In genomic region chr7:84790873-84791272, GRCh38 we compare ENCODE assay signal across 24 cellular contexts.
DNase-seq lines count a peak whose midpoint lies in the region; ATAC-seq and TF ChIP-seq lines count a peak whose summit lies in the region.
"Had no signal": no experiment of that assay in that cellular context is flagged by ENCODE, and none has a peak within 500 bp of the region (broad histone marks: within the 10 kb centered on the region; RNA-seq: fewer than 3 reads in every experiment).

No MANE protein-coding gene starts in this region.

- H3K27ac Mint-ChIP-seq in activated naive CD4-positive, alpha-beta T cell treated with anti-CD3 and anti-CD28 coated beads, Interleukin-2, amount 50 U/mL, for 72 hours, result no peak overlapping the region
- H3K27ac Mint-ChIP-seq: CD14-positive monocyte, nephron had no signal

- no peak for TF ChIP-seq CTCF in fibroblast of lung (conservative IDR thresholded peaks at IDR 0.05 in 1 of 2, IDR thresholded peaks at IDR 0.05 in 1 of 2; ENCODE audit: low read depth in 1 of 2, low read length in 2 of 2)

- H3K79me2 ChIP-seq in fibroblast of lung (ENCODE audit: control insufficient read depth, insufficient read depth, low read length), result no peaks in the 10 kb centered on the region

- no peak overlapping the region for H3K4me3 ChIP-seq in fibroblast of lung (replicated peaks in 1 of 4; ENCODE audit: control extremely low read depth in 1 of 4, insufficient read depth in 1 of 4, low read depth in 3 of 4, low read length in 4 of 4)
- H3K4me3 ChIP-seq in skeletal muscle satellite cell (ENCODE audit: low read length), result no peak overlapping the region
- H3K4me3 ChIP-seq: esophagus muscularis mucosa had no signal

- no peaks in the 10 kb centered on the region for H3K36me3 Mint-ChIP-seq in activated naive CD4-positive, alpha-beta T cell treated with anti-CD3 and anti-CD28 coated beads, Interleukin-2, amount 50 U/mL, for 72 hours
- H3K36me3 Mint-ChIP-seq: CD14-positive monocyte had no signal

- no peaks in the 10 kb centered on the region for H4K20me1 ChIP-seq in fibroblast of lung (ENCODE audit: control insufficient read depth, extremely low read depth, insufficient read depth, low read length)

- H2AFZ ChIP-seq in fibroblast of lung (ENCODE audit: low read length), result no peak overlapping the region

- no peak for ATAC-seq in GM21447 (IDR thresholded peaks at IDR 0.05; ENCODE audit: unreplicated experiment)
- no peak for ATAC-seq in activated naive CD4-positive, alpha-beta T cell treated with anti-CD3 and anti-CD28 coated beads, Interleukin-2, amount 50 U/mL, for 72 hours
- ATAC-seq in activated CD4-positive, CD25-positive, alpha-beta regulatory T cell treated with anti-CD3 and anti-CD28 coated beads, Interleukin-2, amount 50 U/mL, for 24 hours, result no peak
- ATAC-seq: HCT116 had no signal

- H3K4me1 ChIP-seq in fibroblast of lung (ENCODE audit: control insufficient read depth, extremely low read depth, insufficient read depth, low read length), result peaks cover 4% of the 10 kb centered on the region
- peaks cover 16% of the 10 kb centered on the region for H3K4me1 ChIP-seq in skeletal muscle satellite cell (ENCODE audit: control insufficient read depth, insufficient read depth, low read length)

- H3K36me3 ChIP-seq in fibroblast of lung (ENCODE audit: control insufficient read depth, insufficient read depth, low read length) (no peaks in the 10 kb centered on the region), skeletal muscle satellite cell (ENCODE audit: insufficient read depth, low read length) (no peaks in the 10 kb centered on the region)
- H3K36me3 ChIP-seq: esophagus muscularis mucosa had no signal

- H3K27ac ChIP-seq in fibroblast of lung (ENCODE audit: insufficient read depth, low read length), result no peak overlapping the region
- H3K27ac ChIP-seq: esophagus muscularis mucosa had no signal

- H3K9me3 Mint-ChIP-seq in activated naive CD4-positive, alpha-beta T cell treated with anti-CD3 and anti-CD28 coated beads, Interleukin-2, amount 50 U/mL, for 72 hours, result no peaks in the 10 kb centered on the region

- H3K9me3 ChIP-seq in fibroblast of lung (ENCODE audit: control insufficient read depth, insufficient read depth, low read depth, low read length) (no peaks in the 10 kb centered on the region), skeletal muscle satellite cell (replicated peaks; ENCODE audit: low read length) (no peaks in the 10 kb centered on the region)
- H3K9me3 ChIP-seq: esophagus muscularis mucosa had no signal

- no peaks in the 10 kb centered on the region for H3K27me3 ChIP-seq in fibroblast of lung (ENCODE audit: control insufficient read depth, insufficient read depth, low read length)
- no peaks in the 10 kb centered on the region for H3K27me3 ChIP-seq in skeletal muscle satellite cell (ENCODE audit: control insufficient read depth, insufficient read depth, low read length)
- H3K27me3 ChIP-seq: esophagus muscularis mucosa had no signal

- H3K9ac ChIP-seq in fibroblast of lung (ENCODE audit: insufficient read depth, low read length) (no peak overlapping the region), skeletal muscle satellite cell (ENCODE audit: low read depth, low read length) (peak overlapping the region; percentile 29)

- H3K4me2 ChIP-seq in fibroblast of lung (ENCODE audit: extremely low read depth, insufficient read depth, low read length) (peak overlapping the region; percentile 10), skeletal muscle satellite cell (ENCODE audit: low read length) (peak overlapping the region; percentile 50)

- DNase-seq in GM04504 (ENCODE audit: low read depth) (peak; percentile 62), NOMO-1 treated with DMSO at 0.1 percent for 48 hours (lab: John Stamatoyannopoulos, UW; ENCODE audit: unreplicated experiment) (peak; percentile 94), fibroblast of lung (ENCODE audit: low read depth in 2 of 2) (peak; percentile 18 to 91), Ammon's horn (ENCODE audit: low spot score) (no peak)
- DNase-seq in activated naive CD4-positive, alpha-beta T cell treated with anti-CD3 and anti-CD28 coated beads, Interleukin-2, amount 50 U/mL, for 72 hours (ENCODE audit: low spot score in 2 of 2), result no peak
- DNase-seq: activated CD4-positive, alpha-beta T cell treated with anti-CD3 and anti-CD28 coated beads, Interleukin-2, amount 50 U/mL, for 1 hour; activated gamma-delta T cell treated with Interleukin-2 at 50 U/mL for 16 hours; cerebellar nuclear complex; effector memory CD4-positive, alpha-beta T cell; hypothalamus; NCI-H1048; NCI-H2029; NCI-H345; NK-92 treated with Interleukin-12 subunit alpha and Interleukin-12 subunit beta, amount 100 ng/mL, for 24 hours; posterior cingulate gyrus; small intestine; stimulated activated CD4-positive, alpha-beta T cell treated with anti-CD3 and anti-CD28 coated beads, Interleukin-4, amount 100 ng/mL, for 1 hour had no signal

Comparison
In these comparisons a context has a peak if more than half of its experiments do, and no peak if none do; other contexts are left out.
1. DNase-seq: peak in GM04504 (single experiment), NOMO-1 treated with DMSO at 0.1 percent for 48 hours (single experiment) and fibroblast of lung (2 of 2); none in activated naive CD4-positive, alpha-beta T cell treated with anti-CD3 and anti-CD28 coated beads, Interleukin-2, amount 50 U/mL, for 72 hours (0 of 2) and Ammon's horn (single experiment).